22 cellular contexts compared by ENCODE assay signal in genomic region chr16:23174622-23175021, GRCh38. TPM values are rescaled to one million over a fixed set of nuclear protein-coding genes. Genes with fewer than 3 reads are reported as not detected.
A peak's percentile ranks its signal among the peaks of the same experiment; 100 is the strongest.
DNase-seq lines count a peak whose midpoint lies in the region; ATAC-seq and TF ChIP-seq lines count a peak whose summit lies in the region.
"Had no signal": no experiment of that assay in that cellular context is flagged by ENCODE, and none has a peak within 500 bp of the region (broad histone marks: within the 10 kb centered on the region; RNA-seq: fewer than 3 reads in every experiment).

No MANE protein-coding gene starts in this region.

- H3K27ac ChIP-seq in hepatocyte = no peak overlapping the region
- H3K27ac ChIP-seq: heart right ventricle, transverse colon had no signal

- H3K9me3 Mint-ChIP-seq in WTC11 = no peaks in the 10 kb centered on the region
- H3K9me3 Mint-ChIP-seq in activated CD4-positive, alpha-beta memory T cell treated with anti-CD3 and anti-CD28 coated beads for 36 hours = no peaks in the 10 kb centered on the region
- H3K9me3 Mint-ChIP-seq: T-helper 2 cell treated with Interferon-gamma antibody and Interleukin-4, amounts not matched to agents 5 μg/mL and 100 μg/mL, for 36 hours had no signal

- DNase-seq in AG20443 (ENCODE audit: low spot score) (peak; percentile 24), adipocyte (ENCODE audit: low read depth) (peak; percentile 37), hepatocyte (ENCODE audit: low spot score) (peak; percentile 34), WTC11 (ENCODE audit: low spot score) (no peak), DMS79 (lab: John Stamatoyannopoulos, UW) (no peak), left ventricle myocardium superior (no peak)
- no peak for DNase-seq in activated CD4-positive, alpha-beta memory T cell treated with anti-CD3 and anti-CD28 coated beads for 36 hours
- DNase-seq: activated effector memory CD4-positive, alpha-beta T cell treated with Interleukin-2 at 50 U/mL for 16 hours; BE2C; DMS53; heart right ventricle; naive thymus-derived CD8-positive, alpha-beta T cell; NCI-H1694; NCI-H524 treated with DMSO at 0.1 percent for 48 hours; stimulated activated CD4-positive, alpha-beta T cell treated with anti-CD3 and anti-CD28 coated beads, Interleukin-4, amount 100 ng/mL, for 1 hour; transverse colon had no signal

- H3K9me2 ChIP-seq in hepatocyte (replicated peaks; ENCODE audit: insufficient read depth) = no peaks in the 10 kb centered on the region

- no peak for TF ChIP-seq EP300 in Ishikawa (IDR thresholded peaks at IDR 0.05; ENCODE audit: borderline replicate concordance)

- H4K20me1 ChIP-seq in hepatocyte (ENCODE audit: insufficient read depth, poor library complexity, severe bottlenecking) = no peaks in the 10 kb centered on the region

- no peak overlapping the region for H3K4me3 Mint-ChIP-seq in WTC11
- H3K4me3 Mint-ChIP-seq in activated CD4-positive, alpha-beta memory T cell treated with anti-CD3 and anti-CD28 coated beads for 36 hours = no peak overlapping the region
- H3K4me3 Mint-ChIP-seq: naive thymus-derived CD8-positive, alpha-beta T cell; T-helper 2 cell treated with Interferon-gamma antibody and Interleukin-4, amounts not matched to agents 5 μg/mL and 100 μg/mL, for 36 hours had no signal

- no peak overlapping the region for H3K4me3 ChIP-seq in adipocyte (ENCODE audit: low read length)
- H3K4me3 ChIP-seq in hepatocyte = no peak overlapping the region
- H3K4me3 ChIP-seq: heart right ventricle, transverse colon had no signal

- H3K4me1 Mint-ChIP-seq in WTC11 = peaks cover 3% of the 10 kb centered on the region; the same call in 1 of the 2 replicates
- H3K4me1 Mint-ChIP-seq in activated CD4-positive, alpha-beta memory T cell treated with anti-CD3 and anti-CD28 coated beads for 36 hours (ENCODE audit: low read depth) = no peaks in the 10 kb centered on the region
- H3K4me1 Mint-ChIP-seq: naive thymus-derived CD8-positive, alpha-beta T cell had no signal

- POLR2A ChIA-PET in WTC11 (lab: Charles Lee) = no interaction called here
- POLR2A ChIA-PET in activated CD4-positive, alpha-beta memory T cell treated with anti-CD3 and anti-CD28 coated beads for 36 hours (lab: Charles Lee) = interaction anchor here (0.9 kb wide), 1 partner anchor 26 kb away, joined by 3 read pairs; the partner anchor contains the start of gene USP31

- WGBS in hepatocyte (ENCODE audit: low lambda C conversion rate, missing lambda C conversion rate) = 52% methylated on average over 2 of the region's 2 CpGs

- CTCF ChIA-PET in WTC11 (lab: Charles Lee) = interaction anchor here (1.6 kb wide), 1 partner anchor 260 kb away, joined by 14 read pairs; no protein-coding TSS in a partner anchor
- CTCF ChIA-PET in activated CD4-positive, alpha-beta memory T cell treated with anti-CD3 and anti-CD28 coated beads for 36 hours (lab: Charles Lee) = interaction anchor here (1.2 kb wide), 1 partner anchor 10 kb away, joined by 3 read pairs; no protein-coding TSS in a partner anchor

- no peak overlapping the region for H3K27ac Mint-ChIP-seq in WTC11
- no peak overlapping the region for H3K27ac Mint-ChIP-seq in activated CD4-positive, alpha-beta memory T cell treated with anti-CD3 and anti-CD28 coated beads for 36 hours
- H3K27ac Mint-ChIP-seq: naive thymus-derived CD8-positive, alpha-beta T cell; T-helper 2 cell treated with Interferon-gamma antibody and Interleukin-4, amounts not matched to agents 5 μg/mL and 100 μg/mL, for 36 hours had no signal

- peaks cover 6% of the 10 kb centered on the region; the same call in 1 of the 2 replicates for H3K27me3 Mint-ChIP-seq in WTC11 (ENCODE audit: low read depth)
- peaks cover 47% of the 10 kb centered on the region for H3K27me3 Mint-ChIP-seq in activated CD4-positive, alpha-beta memory T cell treated with anti-CD3 and anti-CD28 coated beads for 36 hours

- H3K79me2 ChIP-seq in hepatocyte = no peaks in the 10 kb centered on the region

- H3K9me3 ChIP-seq in adipocyte (ENCODE audit: control insufficient read depth, low read length) (no peaks in the 10 kb centered on the region), hepatocyte (ENCODE audit: low read depth) (no peaks in the 10 kb centered on the region)
- H3K9me3 ChIP-seq: BE2C, heart right ventricle, transverse colon had no signal

- H3K4me1 ChIP-seq in adipocyte (ENCODE audit: control insufficient read depth, insufficient read depth, low read length) = no peaks in the 10 kb centered on the region
- H3K4me1 ChIP-seq in hepatocyte (ENCODE audit: insufficient read depth) = no peaks in the 10 kb centered on the region
- H3K4me1 ChIP-seq: BE2C, heart right ventricle, transverse colon had no signal

- no peaks in the 10 kb centered on the region for H3K36me3 Mint-ChIP-seq in WTC11
- H3K36me3 Mint-ChIP-seq in activated CD4-positive, alpha-beta memory T cell treated with anti-CD3 and anti-CD28 coated beads for 36 hours = no peaks in the 10 kb centered on the region
- H3K36me3 Mint-ChIP-seq: naive thymus-derived CD8-positive, alpha-beta T cell had no signal

- no peak for TF ChIP-seq CTCF in hepatocyte (IDR thresholded peaks at IDR 0.05; ENCODE audit: poor library complexity)
- no peak for TF ChIP-seq CTCF in WTC11 (IDR thresholded peaks at IDR 0.05)

- H3K4me2 ChIP-seq in hepatocyte = no peak overlapping the region

- intact Hi-C loops in activated CD4-positive, alpha-beta memory T cell treated with anti-CD3 and anti-CD28 coated beads for 36 hours (cut with micrococcal nuclease) = no loop called here
- intact Hi-C loops in left ventricle myocardium superior (cut with micrococcal nuclease) = no loop called here

- H3K9ac ChIP-seq in adipocyte (ENCODE audit: low read length) = no peak overlapping the region

- H3K36me3 ChIP-seq in adipocyte (ENCODE audit: control insufficient read depth, insufficient read depth, low read length, severe bottlenecking) (no peaks in the 10 kb centered on the region), hepatocyte (replicated peaks; ENCODE audit: insufficient read depth, low read depth) (no peaks in the 10 kb centered on the region)
- H3K36me3 ChIP-seq: BE2C, heart right ventricle, transverse colon had no signal

- H2AFZ ChIP-seq in hepatocyte = no peak overlapping the region

- no peak for TF ChIP-seq RAD21 in Ishikawa (IDR thresholded peaks at IDR 0.05; ENCODE audit: low read depth)

- ATAC-seq in WTC11 = no peak
- ATAC-seq in left ventricle myocardium superior = no peak
- ATAC-seq: heart right ventricle; left lobe of liver; naive thymus-derived CD8-positive, alpha-beta T cell; Right ventricle myocardium inferior had no signal

- H3K27me3 ChIP-seq in adipocyte (replicated peaks; ENCODE audit: control insufficient read depth, insufficient read depth, low read length) (peaks cover 20% of the 10 kb centered on the region), hepatocyte (peaks cover 24% of the 10 kb centered on the region)

TF ChIP-seq in WTC11, 78 proteins besides CTCF, POLR2A, EP300 and RAD21 (continues in another document):
- TF ChIP-seq CBFB (CRISPR knock-in tag; IDR thresholded peaks at IDR 0.05; ENCODE audit: low read depth) (no peak), PRDM15 (CRISPR knock-in tag; IDR thresholded peaks at IDR 0.05) (no peak), ATF6 (CRISPR knock-in tag; IDR thresholded peaks at IDR 0.05) (no peak), ZBTB21 (CRISPR knock-in tag; IDR thresholded peaks at IDR 0.05; ENCODE audit: borderline replicate concordance) (no peak)

RNA-seq across cellular contexts. Expression of gene SCNN1G, which starts 7.9 kb away (rescaled TPM):
- 0.08 and 0.23 TPM in 2 replicates for total RNA-seq in hepatocyte
- polyA plus RNA-seq in hepatocyte = 0.23 and 0.69 TPM in 2 replicates
- total RNA-seq in WTC11 (2021) = 0.78 to 1.3 TPM (median 0.80 TPM) in 3 replicates
- not detected for total RNA-seq in activated CD4-positive, alpha-beta memory T cell treated with anti-CD3 and anti-CD28 coated beads for 36 hours
- 0.12 TPM for total RNA-seq in left ventricle myocardium superior
- total RNA-seq: activated CD8-positive, alpha-beta memory T cell treated with anti-CD3 and anti-CD28 coated beads for 36 hours; cardiac septum; left lobe of liver; naive thymus-derived CD8-positive, alpha-beta T cell had no signal
- polyA plus RNA-seq: naive thymus-derived CD8-positive, alpha-beta T cell had no signal

RNA-seq across cellular contexts. Expression of gene USP31, which starts 25.4 kb away (rescaled TPM):
- total RNA-seq in hepatocyte (5.7 and 6.4 TPM in 2 replicates), WTC11 (2021) (13.3 to 17.4 TPM (median 13.7 TPM) in 3 replicates), left ventricle myocardium superior (25.0 TPM)
- polyA plus RNA-seq in hepatocyte = 2.1 and 3.3 TPM in 2 replicates
- 1 to 10 TPM; 5.4 to 5.7 TPM for total RNA-seq in activated CD4-positive, alpha-beta memory T cell treated with anti-CD3 and anti-CD28 coated beads for 36 hours

Comparison
In these comparisons a context has a peak if more than half of its experiments do, and no peak if none do; other contexts are left out.
1. DNase-seq: peak in AG20443 (single experiment), adipocyte (single experiment) and hepatocyte (single experiment); none in WTC11 (single experiment), activated CD4-positive, alpha-beta memory T cell treated with anti-CD3 and anti-CD28 coated beads for 36 hours (single experiment), DMS79 (single experiment) and left ventricle myocardium superior (single experiment).